ENCODE assay signal across 12 cellular contexts in the genomic region with DNA sequence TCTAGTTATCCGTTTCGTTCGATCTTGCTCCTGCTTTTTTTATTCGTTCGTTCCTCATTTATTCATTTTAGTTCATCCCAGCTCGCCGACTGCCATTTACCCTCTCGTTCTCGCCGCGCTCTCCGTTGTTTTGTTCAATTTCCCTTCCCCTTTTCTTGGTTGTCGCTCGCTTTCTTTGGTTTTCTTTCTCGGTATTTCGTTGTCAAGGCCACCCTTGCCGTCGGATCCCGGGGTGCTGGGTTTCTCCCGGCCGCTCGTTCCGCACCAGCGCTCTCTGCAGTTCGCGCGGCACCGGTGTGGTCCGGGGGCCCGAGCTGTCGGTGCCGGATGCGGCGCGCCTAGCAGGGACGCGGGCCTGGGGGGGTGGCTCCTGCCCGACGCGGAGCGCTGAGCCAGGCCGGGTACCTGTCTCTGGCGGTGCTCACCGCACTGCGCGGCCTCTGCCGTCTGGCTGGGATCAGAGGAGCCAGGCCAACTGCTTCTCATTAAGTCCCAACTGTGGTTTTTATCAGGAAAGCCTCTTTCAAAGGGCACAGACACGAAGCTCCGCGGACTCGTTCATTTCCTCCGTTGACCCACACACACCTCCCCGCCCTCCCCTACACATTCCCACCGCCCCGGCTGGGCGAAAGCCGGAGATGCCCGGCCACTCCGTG. TPM values are rescaled to one million over a fixed set of nuclear protein-coding genes. Genes with fewer than 3 reads are reported as not detected.
A peak's percentile ranks its signal among the peaks of the same experiment; 100 is the strongest.
DNase-seq lines count a peak whose midpoint lies in the region; ATAC-seq lines count a peak whose summit lies in the region.
"Had no signal": no experiment of that assay in that cellular context is flagged by ENCODE, and none has a peak within 500 bp of the region (broad histone marks: within the 10 kb centered on the region; RNA-seq: fewer than 3 reads in every experiment).

No MANE protein-coding gene starts in this region.

- ATAC-seq in stimulated activated naive CD8-positive, alpha-beta T cell treated with anti-CD3 and anti-CD28 coated beads, Interleukin-15, amount 100 ng/mL, for 72 hours, result peak; percentile 54

- H3K9me3 Mint-ChIP-seq in activated naive CD4-positive, alpha-beta T cell treated with anti-CD3 and anti-CD28 coated beads for 36 hours, result no peaks in the 10 kb centered on the region
- no peaks in the 10 kb centered on the region for H3K9me3 Mint-ChIP-seq in immature natural killer cell
- H3K9me3 Mint-ChIP-seq in stimulated activated naive CD8-positive, alpha-beta T cell treated with anti-CD3 and anti-CD28 coated beads, Interleukin-15, amount 100 ng/mL, for 72 hours, result no peaks in the 10 kb centered on the region

- intact Hi-C loops in activated naive CD4-positive, alpha-beta T cell treated with anti-CD3 and anti-CD28 coated beads for 36 hours (cut with micrococcal nuclease), result loop anchor here (1.0 to 2.0 kb wide), 2 partner anchors 8 to 16 kb away; no protein-coding TSS in a partner anchor

- no peak for DNase-seq in activated naive CD4-positive, alpha-beta T cell treated with anti-CD3 and anti-CD28 coated beads for 36 hours
- no peak for DNase-seq in activated naive CD4-positive, alpha-beta T cell treated with Interleukin-2 at 50 U/mL for 16 hours
- peak; percentile 41 for DNase-seq in activated naive CD4-positive, alpha-beta T cell treated with anti-CD3 and anti-CD28 coated beads, Interleukin-2, amount 50 U/mL, for 16 hours
- DNase-seq in immature natural killer cell, result no peak
- DNase-seq in stimulated activated naive CD8-positive, alpha-beta T cell treated with anti-CD3 and anti-CD28 coated beads, Interleukin-15, amount 100 ng/mL, for 72 hours, result peak in 1 of 2 donors; percentile 36
- no peak for DNase-seq in DMS153 treated with DMSO at 0.1 percent for 48 hours (lab: John Stamatoyannopoulos, UW; ENCODE audit: unreplicated experiment)
- no peak for DNase-seq in SW480 (ENCODE audit: low spot score)
- DNase-seq in NCI-H2107 treated with DMSO at 0.1 percent for 48 hours (lab: John Stamatoyannopoulos, UW; ENCODE audit: unreplicated experiment), result no peak
- DNase-seq: NCI-H446, T-helper 9 cell had no signal

- H3K36me3 Mint-ChIP-seq in activated naive CD4-positive, alpha-beta T cell treated with anti-CD3 and anti-CD28 coated beads for 36 hours (ENCODE audit: low read depth), result no peaks in the 10 kb centered on the region
- H3K36me3 Mint-ChIP-seq in immature natural killer cell, result peaks cover 0 to 3% (median 0%) of the 10 kb centered on the region in 3 donors

- peaks cover 14% of the 10 kb centered on the region for H3K4me1 Mint-ChIP-seq in activated naive CD4-positive, alpha-beta T cell treated with anti-CD3 and anti-CD28 coated beads for 36 hours (ENCODE audit: low read depth)
- peaks cover 6 to 8% of the 10 kb centered on the region in 2 donors for H3K4me1 Mint-ChIP-seq in immature natural killer cell
- peaks cover 26% of the 10 kb centered on the region for H3K4me1 Mint-ChIP-seq in stimulated activated naive CD8-positive, alpha-beta T cell treated with anti-CD3 and anti-CD28 coated beads, Interleukin-15, amount 100 ng/mL, for 72 hours

- H3K27ac Mint-ChIP-seq in activated naive CD4-positive, alpha-beta T cell treated with anti-CD3 and anti-CD28 coated beads for 36 hours, result no peak overlapping the region
- no peak overlapping the region for H3K27ac Mint-ChIP-seq in immature natural killer cell
- H3K27ac Mint-ChIP-seq in stimulated activated naive CD8-positive, alpha-beta T cell treated with anti-CD3 and anti-CD28 coated beads, Interleukin-15, amount 100 ng/mL, for 72 hours, result no peak overlapping the region

- peak overlapping the region; percentile 30 for H3K4me3 Mint-ChIP-seq in activated naive CD4-positive, alpha-beta T cell treated with anti-CD3 and anti-CD28 coated beads for 36 hours
- H3K4me3 Mint-ChIP-seq in immature natural killer cell, result peak overlapping the region; percentile 33 to 74 (median 51)
- peak overlapping the region; percentile 75 to 79 for H3K4me3 Mint-ChIP-seq in stimulated activated naive CD8-positive, alpha-beta T cell treated with anti-CD3 and anti-CD28 coated beads, Interleukin-15, amount 100 ng/mL, for 72 hours

- H3K27me3 Mint-ChIP-seq in activated naive CD4-positive, alpha-beta T cell treated with anti-CD3 and anti-CD28 coated beads for 36 hours (ENCODE audit: low read depth), result peaks cover 59% of the 10 kb centered on the region
- peaks cover 6 to 25% (median 23%) of the 10 kb centered on the region in 3 donors for H3K27me3 Mint-ChIP-seq in immature natural killer cell (ENCODE audit: low read depth in 3 of 3)
- H3K27me3 Mint-ChIP-seq in stimulated activated naive CD8-positive, alpha-beta T cell treated with anti-CD3 and anti-CD28 coated beads, Interleukin-15, amount 100 ng/mL, for 72 hours, result peaks cover 85% of the 10 kb centered on the region

- CTCF ChIA-PET in activated naive CD4-positive, alpha-beta T cell treated with anti-CD3 and anti-CD28 coated beads for 36 hours (lab: Charles Lee), result interaction anchor here (1.4 to 5.4 kb wide), 2 partner anchors 9 to 14 kb away, joined by 6 to 42 read pairs; no protein-coding TSS in a partner anchor

RNA-seq across cellular contexts. Expression of a gene that starts 1.7 kb away (rescaled TPM):
- total RNA-seq in activated naive CD4-positive, alpha-beta T cell treated with anti-CD3 and anti-CD28 coated beads for 36 hours, result not detected
- not detected for polyA plus RNA-seq in immature natural killer cell
- total RNA-seq: bronchial epithelial cell, right atrium auricular region had no signal

RNA-seq across cellular contexts. Expression of a gene that starts 34.4 kb away (rescaled TPM):
- total RNA-seq in activated naive CD4-positive, alpha-beta T cell treated with anti-CD3 and anti-CD28 coated beads for 36 hours, result 10 to 100 TPM; 20.7 to 22.8 TPM
- 10 to 100 TPM; 17.7 to 30.4 (median 19.6) TPM for polyA plus RNA-seq in immature natural killer cell

RNA-seq across cellular contexts. Expression of a gene that starts 43.5 kb away (rescaled TPM):
- total RNA-seq in activated naive CD4-positive, alpha-beta T cell treated with anti-CD3 and anti-CD28 coated beads for 36 hours, result not detected
- polyA plus RNA-seq in immature natural killer cell, result not detected
- total RNA-seq: bronchial epithelial cell, right atrium auricular region had no signal
